ENCODE assay signal across 8 cellular contexts in the genomic region with DNA sequence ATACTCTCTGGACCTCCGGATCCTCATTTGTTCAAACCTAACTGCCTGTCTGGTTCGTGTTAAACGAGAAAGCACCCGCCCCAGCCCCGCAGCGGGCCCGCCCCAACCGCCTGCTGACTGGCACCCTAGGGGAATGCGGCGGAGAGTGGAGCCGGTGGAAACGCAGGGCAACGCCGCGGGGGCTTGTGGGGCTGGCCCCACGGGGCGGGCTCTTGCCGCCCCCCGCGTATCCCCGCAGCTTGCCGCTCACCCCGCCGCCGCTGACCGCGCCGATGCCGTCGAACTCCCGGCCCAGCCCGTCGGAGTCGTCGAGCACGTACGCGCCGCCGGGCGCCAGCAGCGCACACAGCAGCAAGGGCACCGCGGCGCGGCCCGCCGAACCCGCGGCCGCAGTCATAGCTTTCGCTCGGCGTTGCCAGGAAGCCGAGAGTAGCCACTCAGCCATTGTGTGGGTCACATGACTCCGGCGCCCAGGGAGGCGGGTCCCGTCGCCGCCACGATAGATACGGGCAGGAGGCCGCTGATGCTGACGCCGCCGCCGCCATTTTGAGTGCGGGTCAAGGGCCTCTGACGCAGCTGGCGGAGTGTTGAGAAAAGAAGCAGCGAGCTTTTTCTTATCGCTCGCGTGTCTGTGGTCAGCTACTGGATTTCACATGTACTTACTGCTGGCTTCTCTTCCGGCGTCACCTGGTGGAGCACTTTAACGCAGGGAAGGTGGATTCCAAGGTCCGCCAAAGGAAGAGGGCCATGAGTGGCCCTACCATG. TPM values are rescaled to one million over a fixed set of nuclear protein-coding genes. Genes with fewer than 3 reads are reported as not detected.
A peak's percentile ranks its signal among the peaks of the same experiment; 100 is the strongest.
DNase-seq lines count a peak whose midpoint lies in the region; TF ChIP-seq lines count a peak whose summit lies in the region.

TSS of gene GALC (minus strand) at position 463 of the 765 bp plus-strand sequence. CDS start at position 445, 18 bp downstream.

- H3K4me1 ChIP-seq in adrenal gland (replicated peaks in 1 of 2) (peaks cover 20 to 41% of the 10 kb centered on the region in 2 donors), cardiac muscle cell (ENCODE audit: low read depth) (peaks cover 38% of the 10 kb centered on the region), tibial nerve (peaks cover 0 to 62% (median 0%) of the 10 kb centered on the region in 4 donors)

- H3K4me3 ChIP-seq in H7 (ENCODE audit: insufficient read depth, low read depth, low read length) (peak within 1 kb of the TSS; percentile 55), NB4 (ENCODE audit: low read depth, low read length) (peak within 1 kb of the TSS; percentile 57), adrenal gland (peak within 1 kb of the TSS; percentile 54 to 75 (median 66)), cardiac muscle cell (peak within 1 kb of the TSS; percentile 50), tibial nerve (peak within 1 kb of the TSS; percentile 61 to 92 (median 83))

- TF ChIP-seq CTCF in NB4 (IDR thresholded peaks at IDR 0.05; ENCODE audit: low read depth, low read length) (no peak), adrenal gland (IDR thresholded peaks at IDR 0.05) (no peak), cardiac muscle cell (IDR thresholded peaks at IDR 0.05; ENCODE audit: low read depth, low read length) (no peak), tibial nerve (IDR thresholded peaks at IDR 0.05) (peak in 1 of 5 experiments; percentile 19)

- DNase-seq in ELR (ENCODE audit: low read depth) (peak; percentile 87), H7 (peak; percentile 87), NB4 (ENCODE audit: low read depth) (peak; percentile 83), T-helper 1 cell (peak; percentile 90 to 96 (median 93)), adrenal gland (peak; percentile 96 to 98 (median 97)), cardiac muscle cell (ENCODE audit: low read depth in 1 of 2, low spot score in 1 of 2) (peak; percentile 95 to 97), pons (ENCODE audit: low spot score) (peak; percentile 90), tibial nerve (ENCODE audit: low spot score in 2 of 2) (peak; percentile 92)

- no peaks in the 10 kb centered on the region for H3K27me3 ChIP-seq in H7 (ENCODE audit: control insufficient read depth, insufficient read depth, low read length)
- no peaks in the 10 kb centered on the region for H3K27me3 ChIP-seq in adrenal gland
- H3K27me3 ChIP-seq in cardiac muscle cell: no peaks in the 10 kb centered on the region
- H3K27me3 ChIP-seq in tibial nerve: no peaks in the 10 kb centered on the region

- no peaks in the 10 kb centered on the region for H3K36me3 ChIP-seq in H7 (replicated peaks; ENCODE audit: control insufficient read depth, insufficient read depth, low read length)
- H3K36me3 ChIP-seq in adrenal gland (replicated peaks in 1 of 2): no peaks in the 10 kb centered on the region
- H3K36me3 ChIP-seq in cardiac muscle cell: no peaks in the 10 kb centered on the region
- no peaks in the 10 kb centered on the region for H3K36me3 ChIP-seq in tibial nerve

- TF ChIP-seq EP300 in tibial nerve (IDR thresholded peaks at IDR 0.05): peak; percentile 51 to 87

- H3K27ac ChIP-seq in adrenal gland (peak within 1 kb of the TSS; percentile 85 to 97 (median 95)), cardiac muscle cell (peak within 1 kb of the TSS; percentile 93), tibial nerve (peak within 1 kb of the TSS; percentile 94 to 97 (median 96))

- TF ChIP-seq POLR2A in NB4 (IDR thresholded peaks at IDR 0.05; ENCODE audit: extremely low read depth, insufficient read length) (no peak), adrenal gland (IDR thresholded peaks at IDR 0.05) (peak; percentile 63 to 72), tibial nerve (IDR thresholded peaks at IDR 0.05) (peak; percentile 63 to 66)

- no peaks in the 10 kb centered on the region for H3K9me3 ChIP-seq in adrenal gland (replicated peaks in 1 of 3)
- no peaks in the 10 kb centered on the region for H3K9me3 ChIP-seq in cardiac muscle cell (ENCODE audit: low read depth)
- H3K9me3 ChIP-seq in tibial nerve: no peaks in the 10 kb centered on the region

- 1% methylated on average over 13 to 79 of the region's 79 CpGs for WGBS in adrenal gland, 4 donors
- 2 to 3% methylated on average over 45 to 50 of the region's 79 CpGs for WGBS in tibial nerve, 2 donors

- intact Hi-C loops in adrenal gland (cut with DNase I): no loop called here

RNA-seq across cellular contexts. Expression of gene GALC, which starts in this region (rescaled TPM):
- total RNA-seq in H7 (2014; rRNA removed; shearing (Covaris generic)): 8.7 and 11.9 TPM in 2 replicates
- total RNA-seq in adrenal gland (10 to 100 TPM; 23.4 to 69.6 (median 37.3) TPM), cardiac muscle cell (41.9 and 69.5 TPM in 2 replicates), tibial nerve (10 to 100 TPM; 41.2 to 82.9 (median 52.0) TPM)
- polyA plus RNA-seq in adrenal gland (10 to 100 TPM in 2 of 3 donors, 1 to 10 TPM in 1; 8.3 to 60.7 (median 11.9) TPM), cardiac muscle cell (31.3 and 34.6 TPM in 2 replicates)

Comparison
In these comparisons a context has a peak if more than half of its experiments do, and no peak if none do; other contexts are left out.
1. Peak in every context shown above with its lines: DNase-seq, H3K4me3 ChIP-seq and H3K27ac ChIP-seq.